In the genomic region with DNA sequence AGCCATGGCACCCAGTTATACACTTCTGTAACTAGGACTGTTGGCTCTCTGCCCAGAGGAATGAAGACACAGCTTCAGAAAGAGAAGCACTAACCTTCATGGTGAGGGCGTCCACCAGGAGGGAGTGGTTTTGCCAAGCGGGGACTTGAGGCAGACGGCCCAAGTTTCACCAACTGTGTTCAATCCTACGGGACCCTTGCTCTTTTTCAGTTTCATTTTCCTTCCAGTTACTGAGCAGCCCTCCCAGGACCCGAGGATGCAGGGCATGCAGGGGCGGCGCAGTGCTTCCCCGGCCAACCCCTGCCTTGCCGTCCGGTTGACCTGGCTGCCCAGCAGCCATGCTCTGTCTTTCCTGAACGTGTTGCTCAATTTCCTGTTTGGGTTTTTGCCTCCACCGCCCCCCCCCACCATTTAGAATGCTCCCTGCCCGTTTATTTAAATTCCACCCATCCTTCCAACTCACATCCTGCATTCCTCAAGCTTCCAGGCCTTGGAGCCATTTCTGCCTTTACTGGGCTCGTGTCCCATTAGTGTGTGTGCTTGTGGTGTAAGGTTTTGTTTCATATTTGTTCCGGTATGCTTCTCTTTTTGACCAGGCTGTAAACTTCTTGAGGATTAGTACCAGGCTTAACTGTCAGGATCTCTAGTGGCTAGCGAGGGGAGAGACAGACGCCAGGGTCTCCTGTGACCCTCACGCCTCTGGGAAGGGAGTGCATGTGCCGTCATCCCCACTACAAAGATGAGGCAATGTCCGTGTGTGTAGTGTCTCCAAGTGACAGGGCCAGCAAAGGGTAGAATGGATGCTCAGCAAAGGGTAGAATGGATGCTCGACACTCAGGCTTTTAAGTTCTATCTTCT, we compare ENCODE assay signal across 8 cellular contexts. TPM values are rescaled to one million over a fixed set of nuclear protein-coding genes. Genes with fewer than 3 reads are reported as not detected.
A peak's percentile ranks its signal among the peaks of the same experiment; 100 is the strongest.
DNase-seq lines count a peak whose midpoint lies in the region; ATAC-seq, FAIRE-seq and TF ChIP-seq lines count a peak whose summit lies in the region.

No MANE protein-coding gene starts in this region.

- H3K27me3 Mint-ChIP-seq in activated T-cell treated with anti-CD3 and anti-CD28 coated beads, Interleukin-2, amount 50 U/mL, for 72 hours (ENCODE audit: low read depth), result no peaks in the 10 kb centered on the region

- peaks cover 15% of the 10 kb centered on the region for H3K4me1 Mint-ChIP-seq in activated T-cell treated with anti-CD3 and anti-CD28 coated beads, Interleukin-2, amount 50 U/mL, for 72 hours (ENCODE audit: low read depth)

- H3K36me3 Mint-ChIP-seq in activated T-cell treated with anti-CD3 and anti-CD28 coated beads, Interleukin-2, amount 50 U/mL, for 72 hours (ENCODE audit: insufficient read depth in 2 of 2), result no peaks in the 10 kb centered on the region

- DNase-seq in activated T-cell treated with anti-CD3 and anti-CD28 coated beads, Interleukin-2, amount 50 U/mL, for 72 hours, result no peak
- DNase-seq in activated T-cell treated with anti-CD3 and anti-CD28 coated beads, Interleukin-2, amount 50 U/mL, for 48 hours, result no peak
- no peak for DNase-seq in dorsolateral prefrontal cortex
- peak; percentile 20 for DNase-seq in midbrain (lab: John Stamatoyannopoulos, UW)
- DNase-seq in urothelium cell line (ENCODE audit: low spot score), result peak; percentile 45
- DNase-seq in activated CD4-positive, alpha-beta T cell treated with anti-CD3 and anti-CD28 coated beads, Interleukin-2, amount 50 U/mL, for 48 hours, result no peak
- DNase-seq in stimulated activated naive CD4-positive, alpha-beta T cell (lab: John Stamatoyannopoulos, UW), result no peak

- peak overlapping the region; percentile 19 to 46 for H3K4me3 Mint-ChIP-seq in activated T-cell treated with anti-CD3 and anti-CD28 coated beads, Interleukin-2, amount 50 U/mL, for 72 hours

- H3K9me3 Mint-ChIP-seq in activated T-cell treated with anti-CD3 and anti-CD28 coated beads, Interleukin-2, amount 50 U/mL, for 72 hours, result no peaks in the 10 kb centered on the region

- peak overlapping the region in 45 of 59 donors; percentile 2 to 58 (median 31) for H3K4me3 ChIP-seq in dorsolateral prefrontal cortex

- TF ChIP-seq CTCF in dorsolateral prefrontal cortex (IDR thresholded peaks at IDR 0.05 in 54 of 56, conservative IDR thresholded peaks at IDR 0.05 in 2 of 56; ENCODE audit: low read depth in 1 of 56, partially characterized antibody in 56 of 56), result no peak

- intact Hi-C loops in dorsolateral prefrontal cortex (cut with DNase I), result loop anchor here (10.0 kb wide), 2 partner anchors 259 to 459 kb away; partner anchors contain the start of gene PFKFB3 (in 1 of the 2)

- no peaks in the 10 kb centered on the region for H3K27me3 ChIP-seq in dorsolateral prefrontal cortex

- FAIRE-seq in urothelium cell line (lab: Jason Lieb, UNC), result no peak

- peak in 1 of 2 donors; percentile 7 for ATAC-seq in activated T-cell treated with anti-CD3 and anti-CD28 coated beads, Interleukin-2, amount 50 U/mL, for 72 hours (replicated peaks in 1 of 2)
- no peak for ATAC-seq in HG03460 (IDR thresholded peaks at IDR 0.05; ENCODE audit: unreplicated experiment)

- H3K27ac ChIP-seq in dorsolateral prefrontal cortex, result peak overlapping the region in 49 of 59 donors; percentile 0 to 87 (median 75)

- H3K27ac Mint-ChIP-seq in activated T-cell treated with anti-CD3 and anti-CD28 coated beads, Interleukin-2, amount 50 U/mL, for 72 hours, result peak overlapping the region; percentile 20

RNA-seq across cellular contexts. Expression of gene IL15RA, which starts 31.6 kb away (rescaled TPM):
- 10 to 100 TPM; 23.7 to 30.0 TPM for total RNA-seq in activated T-cell treated with anti-CD3 and anti-CD28 coated beads, Interleukin-2, amount 50 U/mL, for 72 hours
- total RNA-seq in dorsolateral prefrontal cortex, result 1 to 10 TPM; 1.1 to 8.5 (median 3.6) TPM

RNA-seq across cellular contexts. Expression of gene FBH1, which starts 55.7 kb away (rescaled TPM):
- 10 to 100 TPM; 51.0 to 53.6 TPM for total RNA-seq in activated T-cell treated with anti-CD3 and anti-CD28 coated beads, Interleukin-2, amount 50 U/mL, for 72 hours
- total RNA-seq in dorsolateral prefrontal cortex, result 10 to 100 TPM; 43.3 to 95.3 (median 62.7) TPM

RNA-seq across cellular contexts. Expression of gene ANKRD16, which starts 56.1 kb away (rescaled TPM):
- 1 to 10 TPM; 3.9 to 5.8 TPM for total RNA-seq in activated T-cell treated with anti-CD3 and anti-CD28 coated beads, Interleukin-2, amount 50 U/mL, for 72 hours
- total RNA-seq in dorsolateral prefrontal cortex, result 10 to 100 TPM; 10.4 to 26.5 (median 18.4) TPM

Comparison
In these comparisons a context has a peak if more than half of its experiments do, and no peak if none do; other contexts are left out.
1. DNase-seq: peak in midbrain (single experiment) and urothelium cell line (single experiment); none in activated T-cell treated with anti-CD3 and anti-CD28 coated beads, Interleukin-2, amount 50 U/mL, for 72 hours (0 of 2), activated T-cell treated with anti-CD3 and anti-CD28 coated beads, Interleukin-2, amount 50 U/mL, for 48 hours (0 of 2), dorsolateral prefrontal cortex (0 of 10), activated CD4-positive, alpha-beta T cell treated with anti-CD3 and anti-CD28 coated beads, Interleukin-2, amount 50 U/mL, for 48 hours (0 of 2) and stimulated activated naive CD4-positive, alpha-beta T cell (0 of 6).